ENCODE assay signal across 9 cellular contexts in the genomic region with DNA sequence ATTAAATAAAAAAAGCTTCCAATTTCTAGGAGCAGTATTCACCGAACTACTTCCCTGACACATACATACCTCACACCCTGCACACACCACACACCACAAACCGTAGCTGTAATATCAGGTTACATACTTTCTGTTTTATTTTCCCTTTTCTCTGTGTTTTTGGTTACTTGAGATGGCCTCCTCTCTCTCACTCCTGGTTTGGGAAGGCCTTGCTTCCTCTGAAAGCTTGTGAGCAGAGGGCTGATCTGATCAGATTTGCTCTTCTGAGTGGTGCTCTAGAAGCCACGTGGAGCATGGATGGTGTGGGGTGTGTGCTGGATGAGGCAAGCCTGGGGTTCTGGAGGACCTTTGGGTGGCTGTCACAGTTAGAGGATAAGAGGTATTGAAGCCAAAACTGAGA. TPM values are rescaled to one million over a fixed set of nuclear protein-coding genes. Genes with fewer than 3 reads are reported as not detected.
DNase-seq lines count a peak whose midpoint lies in the region; ATAC-seq and TF ChIP-seq lines count a peak whose summit lies in the region.
"Had no signal": no experiment of that assay in that cellular context is flagged by ENCODE, and none has a peak within 500 bp of the region (broad histone marks: within the 10 kb centered on the region; RNA-seq: fewer than 3 reads in every experiment).

No MANE protein-coding gene starts in this region.

- no peaks in the 10 kb centered on the region for H3K36me3 Mint-ChIP-seq in CD4-positive, alpha-beta T cell (ENCODE audit: low read depth)

- H3K4me3 ChIP-seq in astrocyte of the cerebellum (ENCODE audit: low read depth, low read length), result no peak overlapping the region
- H3K4me3 ChIP-seq: SK-N-MC had no signal

- no peaks in the 10 kb centered on the region for H3K9me3 ChIP-seq in CD4-positive, alpha-beta T cell (ENCODE audit: control insufficient read depth, low read length)

- CTCF ChIA-PET in CD4-positive, alpha-beta T cell (lab: Charles Lee), result interaction anchor here (0.5 kb wide), 1 partner anchor 16 kb away, joined by 4 read pairs; no protein-coding TSS in a partner anchor

- ATAC-seq in CD4-positive, alpha-beta T cell (ENCODE audit: poor library complexity), result peak; percentile 11
- ATAC-seq in GM19438 (IDR thresholded peaks at IDR 0.05; ENCODE audit: low read depth, unreplicated experiment) (peak; percentile 97), HG03196 (IDR thresholded peaks at IDR 0.05; ENCODE audit: unreplicated experiment) (peak; percentile 94)

- H3K4me1 Mint-ChIP-seq in CD4-positive, alpha-beta T cell (ENCODE audit: low read depth), result peaks cover 3% of the 10 kb centered on the region

- TF ChIP-seq CTCF in CD4-positive, alpha-beta T cell (IDR thresholded peaks at IDR 0.05), result no peak
- no peak for TF ChIP-seq CTCF in astrocyte of the cerebellum (IDR thresholded peaks at IDR 0.05; ENCODE audit: low read depth, low read length, missing control alignments)

- no peak overlapping the region for H3K27ac ChIP-seq in CD4-positive, alpha-beta T cell (ENCODE audit: low read depth, low read length)
- H3K27ac ChIP-seq: SK-N-MC had no signal

- POLR2A ChIA-PET in CD4-positive, alpha-beta T cell (lab: Charles Lee), result interaction anchor here (1.0 kb wide), 1 partner anchor 32 kb away, joined by 3 read pairs; no protein-coding TSS in a partner anchor

- DNase-seq in CD4-positive, alpha-beta T cell, result no peak
- DNase-seq in astrocyte of the cerebellum (ENCODE audit: low read depth), result peak; percentile 57
- no peak for DNase-seq in NCI-H526 (lab: John Stamatoyannopoulos, UW)
- DNase-seq in HT-29 (ENCODE audit: low spot score), result no peak
- DNase-seq in NCI-H446 treated with DMSO at 0.1 percent for 48 hours (lab: John Stamatoyannopoulos, UW), result no peak
- no peak for DNase-seq in germinal center (ENCODE audit: low spot score)

- H3K27me3 ChIP-seq in CD4-positive, alpha-beta T cell (ENCODE audit: control insufficient read depth, insufficient read depth, low read length), result no peaks in the 10 kb centered on the region

- intact Hi-C loops in CD4-positive, alpha-beta T cell (cut with DNase I, micrococcal nuclease), result no loop called here

- no peak overlapping the region for H3K27ac Mint-ChIP-seq in CD4-positive, alpha-beta T cell

- no peaks in the 10 kb centered on the region for H3K9me3 Mint-ChIP-seq in CD4-positive, alpha-beta T cell

- in situ Hi-C loops in astrocyte of the cerebellum (cut with HindIII; ENCODE audit: low sequenced_read_pairs), result no loop called here

- peaks cover 5% of the 10 kb centered on the region for H3K27me3 Mint-ChIP-seq in CD4-positive, alpha-beta T cell

- no peak overlapping the region for H3K4me3 Mint-ChIP-seq in CD4-positive, alpha-beta T cell

RNA-seq across cellular contexts. Expression of a gene that starts 20.9 kb away (rescaled TPM):
- 100 to 1,000 TPM; 143 to 153 TPM for total RNA-seq in CD4-positive, alpha-beta T cell
- total RNA-seq in HT-29 (2014; rRNA removed; shearing (Covaris generic)), result 23.6 and 25.7 TPM in 2 replicates

Comparison
In these comparisons a context has a peak if more than half of its experiments do, and no peak if none do; other contexts are left out.
1. ATAC-seq: peak in every context shown above with its lines; median percentile 97 in GM19438; 94 in HG03196; 11 in CD4-positive, alpha-beta T cell.